In genomic region chr22:45008853-45009751, GRCh38 we compare ENCODE assay signal across 8 cellular contexts. TPM values are rescaled to one million over a fixed set of nuclear protein-coding genes. Genes with fewer than 3 reads are reported as not detected.
A peak's percentile ranks its signal among the peaks of the same experiment; 100 is the strongest.
DNase-seq lines count a peak whose midpoint lies in the region; FAIRE-seq and TF ChIP-seq lines count a peak whose summit lies in the region.

No MANE protein-coding gene starts in this region.

- H3K4me2 ChIP-seq in OCI-LY3 (ENCODE audit: low read length) = peak overlapping the region; percentile 57

- no peak for FAIRE-seq in GM12891 (lab: Jason Lieb, UNC)

- H3K4me3 ChIP-seq in GM06990 (replicated peaks; ENCODE audit: low read depth, low read length) (peak overlapping the region; percentile 31), OCI-LY3 (ENCODE audit: low read length) (peak overlapping the region; percentile 94), fibroblast of villous mesenchyme (ENCODE audit: low read depth, low read length) (peak overlapping the region; percentile 18)

- H3K27me3 ChIP-seq in GM06990 (replicated peaks; ENCODE audit: control insufficient read depth, insufficient read depth, low read length) (peaks cover 2% of the 10 kb centered on the region), OCI-LY3 (ENCODE audit: low read depth, low read length) (no peaks in the 10 kb centered on the region)

- no peaks in the 10 kb centered on the region for H3K36me3 ChIP-seq in GM06990 (ENCODE audit: control insufficient read depth, insufficient read depth, low read length)
- no peaks in the 10 kb centered on the region for H3K36me3 ChIP-seq in OCI-LY3 (replicated peaks; ENCODE audit: low read depth, low read length)

- no peaks in the 10 kb centered on the region for H3K9me3 ChIP-seq in OCI-LY3 (ENCODE audit: insufficient read depth, low read length)

- H3K79me2 ChIP-seq in OCI-LY3 (ENCODE audit: low read length) = peaks cover 50% of the 10 kb centered on the region

- TF ChIP-seq POLR2A in GM12891 (IDR thresholded peaks at IDR 0.05; ENCODE audit: low read depth, low read length) = no peak

- peaks cover 19% of the 10 kb centered on the region for H4K20me1 ChIP-seq in OCI-LY3 (ENCODE audit: insufficient read depth, low read length)

- peak overlapping the region; percentile 23 for H3K27ac ChIP-seq in OCI-LY3 (ENCODE audit: low read length)

- peak overlapping the region; percentile 84 for H3K9ac ChIP-seq in OCI-LY3 (ENCODE audit: low read length)

- no peak for TF ChIP-seq CTCF in GM06990 (IDR thresholded peaks at IDR 0.05; ENCODE audit: insufficient read depth, low read length, poor library complexity, severe bottlenecking)
- no peak for TF ChIP-seq CTCF in OCI-LY3 (IDR thresholded peaks at IDR 0.05; ENCODE audit: low read depth, low read length)
- TF ChIP-seq CTCF in fibroblast of villous mesenchyme (IDR thresholded peaks at IDR 0.05; ENCODE audit: insufficient read depth, low read depth, low read length) = no peak

- peak; percentile 26 for DNase-seq in GM06990 (ENCODE audit: extremely low read depth, insufficient read length)
- DNase-seq in fibroblast of villous mesenchyme (ENCODE audit: low read depth) = peak; percentile 16
- DNase-seq in retina = peak; percentile 70
- no peak for DNase-seq in mucosa of gallbladder (ENCODE audit: low spot score)
- no peak for DNase-seq in RPMI8226
- no peak for DNase-seq in GM12891 (ENCODE audit: insufficient read length, low spot score)
- DNase-seq in effector CD4-positive, alpha-beta T cell = no peak

- H3K4me1 ChIP-seq in OCI-LY3 (ENCODE audit: low read length) = peaks cover 4% of the 10 kb centered on the region

- H2AFZ ChIP-seq in OCI-LY3 (ENCODE audit: low read depth, low read length) = peak overlapping the region; percentile 53; the same call in 1 of the 2 replicates

TF ChIP-seq in GM12891, 5 proteins besides CTCF, POLR2A, EP300 and RAD21:
- no peak for TF ChIP-seq PAX5 (IDR thresholded peaks at IDR 0.05; ENCODE audit: insufficient read depth, low read length, severe bottlenecking)
- no peak for TF ChIP-seq POLR2AphosphoS5 (IDR thresholded peaks at IDR 0.05; ENCODE audit: low read depth, low read length)
- no peak for TF ChIP-seq POU2F2 (IDR thresholded peaks at IDR 0.05; ENCODE audit: low read depth, low read length)
- TF ChIP-seq SPI1 (IDR thresholded peaks at IDR 0.05; ENCODE audit: low read depth, low read length) = no peak
- TF ChIP-seq TAF1 (IDR thresholded peaks at IDR 0.05; ENCODE audit: low read depth, low read length) = no peak
TF ChIP-seq in GM12891: peak in this region for 0.

RNA-seq across cellular contexts. Expression of gene PHF21B, which starts 0.7 kb away (rescaled TPM):
- not detected in 2 replicates for total RNA-seq in fibroblast of villous mesenchyme
- 0.63 TPM for total RNA-seq in mucosa of gallbladder
- not detected for polyA plus RNA-seq in GM12891 (2012; ENCODE audit: low read depth, missing spikeins)

Comparison
In these comparisons a context has a peak if more than half of its experiments do, and no peak if none do; other contexts are left out.
1. DNase-seq: peak in GM06990 (single experiment), fibroblast of villous mesenchyme (single experiment) and retina (single experiment); none in mucosa of gallbladder (single experiment), RPMI8226 (single experiment), GM12891 (single experiment) and effector CD4-positive, alpha-beta T cell (single experiment).
2. H3K4me3 ChIP-seq: peak in every context shown above with its lines; median percentile 94 in OCI-LY3; 31 in GM06990; 18 in fibroblast of villous mesenchyme.